1 cellular context compared by ENCODE assay signal in the genomic region with DNA sequence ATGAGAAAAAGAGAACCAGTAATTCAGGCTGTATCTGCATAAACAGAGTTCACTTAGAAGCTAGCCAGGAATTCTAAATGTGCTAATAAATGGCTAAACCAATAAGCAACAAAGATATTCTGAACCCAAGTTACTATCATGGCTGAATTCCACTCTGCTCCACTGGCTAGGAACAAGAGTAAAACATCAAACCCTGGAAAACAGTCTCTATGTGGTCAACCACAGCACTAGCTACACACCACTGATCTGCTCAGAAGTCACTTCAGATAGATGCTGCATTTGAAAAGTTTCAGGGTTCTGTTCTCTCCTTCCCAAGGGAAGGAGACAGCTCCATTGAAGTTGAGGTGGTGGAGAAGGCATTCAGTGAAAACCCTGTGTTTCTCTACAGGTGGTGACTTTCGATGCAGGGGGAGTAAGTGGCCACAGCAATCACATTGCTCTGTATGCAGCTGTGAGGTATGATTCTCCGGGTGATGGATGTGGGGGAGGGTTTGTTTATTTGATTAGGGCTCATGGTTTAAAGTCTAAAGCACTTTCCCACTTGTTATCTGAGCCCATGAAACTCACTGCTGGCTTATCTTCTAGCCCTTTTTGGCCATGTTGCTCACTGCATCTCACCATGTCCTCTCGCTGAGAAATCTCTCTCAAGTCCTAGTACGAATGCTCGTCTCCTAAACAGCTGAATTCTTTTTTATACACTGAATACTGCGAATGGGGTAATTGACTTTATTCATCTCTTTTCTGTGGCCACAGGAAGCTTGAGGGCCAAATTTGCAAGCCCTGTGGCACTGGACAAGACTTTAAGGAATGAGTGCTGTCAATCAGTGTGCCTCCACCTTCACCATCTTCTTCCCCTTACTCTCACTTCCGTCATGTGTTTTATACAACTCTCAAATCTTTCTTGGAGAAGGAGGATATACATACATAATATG.
TF ChIP-seq lines count a peak whose summit lies in the region.

No MANE protein-coding gene starts in this region.

TF ChIP-seq in HepG2, 621 proteins besides CTCF, POLR2A, EP300 and RAD21 (continued from another document and continues in another):
- TF ChIP-seq, protein P1, sequence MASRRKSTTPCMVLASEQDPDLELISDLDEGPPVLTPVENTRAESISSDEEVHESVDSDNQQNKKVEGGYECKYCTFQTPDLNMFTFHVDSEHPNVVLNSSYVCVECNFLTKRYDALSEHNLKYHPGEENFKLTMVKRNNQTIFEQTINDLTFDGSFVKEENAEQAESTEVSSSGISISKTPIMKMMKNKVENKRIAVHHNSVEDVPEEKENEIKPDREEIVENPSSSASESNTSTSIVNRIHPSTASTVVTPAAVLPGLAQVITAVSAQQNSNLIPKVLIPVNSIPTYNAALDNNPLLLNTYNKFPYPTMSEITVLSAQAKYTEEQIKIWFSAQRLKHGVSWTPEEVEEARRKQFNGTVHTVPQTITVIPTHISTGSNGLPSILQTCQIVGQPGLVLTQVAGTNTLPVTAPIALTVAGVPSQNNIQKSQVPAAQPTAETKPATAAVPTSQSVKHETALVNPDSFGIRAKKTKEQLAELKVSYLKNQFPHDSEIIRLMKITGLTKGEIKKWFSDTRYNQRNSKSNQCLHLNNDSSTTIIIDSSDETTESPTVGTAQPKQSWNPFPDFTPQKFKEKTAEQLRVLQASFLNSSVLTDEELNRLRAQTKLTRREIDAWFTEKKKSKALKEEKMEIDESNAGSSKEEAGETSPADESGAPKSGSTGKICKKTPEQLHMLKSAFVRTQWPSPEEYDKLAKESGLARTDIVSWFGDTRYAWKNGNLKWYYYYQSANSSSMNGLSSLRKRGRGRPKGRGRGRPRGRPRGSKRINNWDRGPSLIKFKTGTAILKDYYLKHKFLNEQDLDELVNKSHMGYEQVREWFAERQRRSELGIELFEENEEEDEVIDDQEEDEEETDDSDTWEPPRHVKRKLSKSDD (CRISPR knock-in tag; IDR thresholded peaks at IDR 0.05; ENCODE audit: low read depth): no peak; the same call in 1 of the 2 replicates
- TF ChIP-seq HNF4G (IDR thresholded peaks at IDR 0.05; ENCODE audit: borderline replicate concordance, low read depth, low read length) (peak; percentile 82), HNF4G (CRISPR knock-in tag; IDR thresholded peaks at IDR 0.05; ENCODE audit: borderline replicate concordance, low read depth) (peak; percentile 77; the same call in 1 of the 2 replicates), CREB1 (IDR thresholded peaks at IDR 0.05) (no peak), CREB1 (CRISPR knock-in tag; IDR thresholded peaks at IDR 0.05) (peak; percentile 51), CENPT (CRISPR knock-in tag; IDR thresholded peaks at IDR 0.05; ENCODE audit: low read depth) (no peak), ZNF367 (CRISPR knock-in tag; IDR thresholded peaks at IDR 0.05; ENCODE audit: borderline replicate concordance) (no peak), NR2F1 (CRISPR knock-in tag; IDR thresholded peaks at IDR 0.05) (no peak), GATA4 (IDR thresholded peaks at IDR 0.05; ENCODE audit: borderline replicate concordance, low read depth) (0 out of 2 replicates have a peak, but pooled peaks have one; percentile 48), SP1 (IDR thresholded peaks at IDR 0.05) (no peak), SP1 (CRISPR knock-in tag; IDR thresholded peaks at IDR 0.05) (0 out of 2 replicates have a peak, but pooled peaks have one; percentile 19), PAX8 (CRISPR knock-in tag; IDR thresholded peaks at IDR 0.05; ENCODE audit: borderline replicate concordance) (no peak), ZNF564 (CRISPR knock-in tag; IDR thresholded peaks at IDR 0.05) (0 out of 2 replicates have a peak, but pooled peaks have one; percentile 28), MXD4 (CRISPR knock-in tag; IDR thresholded peaks at IDR 0.05) (peak; percentile 18; the same call in 1 of the 2 replicates), XBP1 (CRISPR knock-in tag; IDR thresholded peaks at IDR 0.05) (no peak), DNMT3B (CRISPR knock-in tag; conservative IDR thresholded peaks at IDR 0.05) (no peak), SMC3 (IDR thresholded peaks at IDR 0.05; ENCODE audit: low read length) (peak; percentile 43; the same call in 1 of the 2 replicates), FOXK1 (CRISPR knock-in tag; IDR thresholded peaks at IDR 0.05; ENCODE audit: borderline replicate concordance, low read depth) (peak; percentile 63; the same call in 1 of the 2 replicates), SRY (CRISPR knock-in tag; IDR thresholded peaks at IDR 0.05) (no peak)
- TF ChIP-seq, protein P2, sequence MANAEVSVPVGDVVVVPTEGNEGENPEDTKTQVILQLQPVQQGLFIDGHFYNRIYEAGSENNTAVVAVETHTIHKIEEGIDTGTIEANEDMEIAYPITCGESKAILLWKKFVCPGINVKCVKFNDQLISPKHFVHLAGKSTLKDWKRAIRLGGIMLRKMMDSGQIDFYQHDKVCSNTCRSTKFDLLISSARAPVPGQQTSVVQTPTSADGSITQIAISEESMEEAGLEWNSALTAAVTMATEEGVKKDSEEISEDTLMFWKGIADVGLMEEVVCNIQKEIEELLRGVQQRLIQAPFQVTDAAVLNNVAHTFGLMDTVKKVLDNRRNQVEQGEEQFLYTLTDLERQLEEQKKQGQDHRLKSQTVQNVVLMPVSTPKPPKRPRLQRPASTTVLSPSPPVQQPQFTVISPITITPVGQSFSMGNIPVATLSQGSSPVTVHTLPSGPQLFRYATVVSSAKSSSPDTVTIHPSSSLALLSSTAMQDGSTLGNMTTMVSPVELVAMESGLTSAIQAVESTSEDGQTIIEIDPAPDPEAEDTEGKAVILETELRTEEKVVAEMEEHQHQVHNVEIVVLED (CRISPR knock-in tag; IDR thresholded peaks at IDR 0.05; ENCODE audit: borderline replicate concordance): peak; percentile 34; the same call in 1 of the 2 replicates
- TF ChIP-seq, protein P3, sequence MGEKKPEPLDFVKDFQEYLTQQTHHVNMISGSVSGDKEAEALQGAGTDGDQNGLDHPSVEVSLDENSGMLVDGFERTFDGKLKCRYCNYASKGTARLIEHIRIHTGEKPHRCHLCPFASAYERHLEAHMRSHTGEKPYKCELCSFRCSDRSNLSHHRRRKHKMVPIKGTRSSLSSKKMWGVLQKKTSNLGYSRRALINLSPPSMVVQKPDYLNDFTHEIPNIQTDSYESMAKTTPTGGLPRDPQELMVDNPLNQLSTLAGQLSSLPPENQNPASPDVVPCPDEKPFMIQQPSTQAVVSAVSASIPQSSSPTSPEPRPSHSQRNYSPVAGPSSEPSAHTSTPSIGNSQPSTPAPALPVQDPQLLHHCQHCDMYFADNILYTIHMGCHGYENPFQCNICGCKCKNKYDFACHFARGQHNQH (CRISPR knock-in tag; IDR thresholded peaks at IDR 0.05): peak; percentile 77
- TF ChIP-seq, protein P4, sequence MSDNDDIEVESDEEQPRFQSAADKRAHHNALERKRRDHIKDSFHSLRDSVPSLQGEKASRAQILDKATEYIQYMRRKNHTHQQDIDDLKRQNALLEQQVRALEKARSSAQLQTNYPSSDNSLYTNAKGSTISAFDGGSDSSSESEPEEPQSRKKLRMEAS (IDR thresholded peaks at IDR 0.05): peak; percentile 33; the same call in 1 of the 2 replicates
- TF ChIP-seq, protein P5, sequence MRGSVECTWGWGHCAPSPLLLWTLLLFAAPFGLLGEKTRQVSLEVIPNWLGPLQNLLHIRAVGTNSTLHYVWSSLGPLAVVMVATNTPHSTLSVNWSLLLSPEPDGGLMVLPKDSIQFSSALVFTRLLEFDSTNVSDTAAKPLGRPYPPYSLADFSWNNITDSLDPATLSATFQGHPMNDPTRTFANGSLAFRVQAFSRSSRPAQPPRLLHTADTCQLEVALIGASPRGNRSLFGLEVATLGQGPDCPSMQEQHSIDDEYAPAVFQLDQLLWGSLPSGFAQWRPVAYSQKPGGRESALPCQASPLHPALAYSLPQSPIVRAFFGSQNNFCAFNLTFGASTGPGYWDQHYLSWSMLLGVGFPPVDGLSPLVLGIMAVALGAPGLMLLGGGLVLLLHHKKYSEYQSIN (CRISPR knock-in tag; IDR thresholded peaks at IDR 0.05; ENCODE audit: borderline replicate concordance): no peak
- TF ChIP-seq, protein P6, sequence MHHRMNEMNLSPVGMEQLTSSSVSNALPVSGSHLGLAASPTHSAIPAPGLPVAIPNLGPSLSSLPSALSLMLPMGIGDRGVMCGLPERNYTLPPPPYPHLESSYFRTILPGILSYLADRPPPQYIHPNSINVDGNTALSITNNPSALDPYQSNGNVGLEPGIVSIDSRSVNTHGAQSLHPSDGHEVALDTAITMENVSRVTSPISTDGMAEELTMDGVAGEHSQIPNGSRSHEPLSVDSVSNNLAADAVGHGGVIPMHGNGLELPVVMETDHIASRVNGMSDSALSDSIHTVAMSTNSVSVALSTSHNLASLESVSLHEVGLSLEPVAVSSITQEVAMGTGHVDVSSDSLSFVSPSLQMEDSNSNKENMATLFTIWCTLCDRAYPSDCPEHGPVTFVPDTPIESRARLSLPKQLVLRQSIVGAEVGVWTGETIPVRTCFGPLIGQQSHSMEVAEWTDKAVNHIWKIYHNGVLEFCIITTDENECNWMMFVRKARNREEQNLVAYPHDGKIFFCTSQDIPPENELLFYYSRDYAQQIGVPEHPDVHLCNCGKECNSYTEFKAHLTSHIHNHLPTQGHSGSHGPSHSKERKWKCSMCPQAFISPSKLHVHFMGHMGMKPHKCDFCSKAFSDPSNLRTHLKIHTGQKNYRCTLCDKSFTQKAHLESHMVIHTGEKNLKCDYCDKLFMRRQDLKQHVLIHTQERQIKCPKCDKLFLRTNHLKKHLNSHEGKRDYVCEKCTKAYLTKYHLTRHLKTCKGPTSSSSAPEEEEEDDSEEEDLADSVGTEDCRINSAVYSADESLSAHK (CRISPR knock-in tag; IDR thresholded peaks at IDR 0.05; ENCODE audit: borderline replicate concordance): no peak
- TF ChIP-seq, protein P7, sequence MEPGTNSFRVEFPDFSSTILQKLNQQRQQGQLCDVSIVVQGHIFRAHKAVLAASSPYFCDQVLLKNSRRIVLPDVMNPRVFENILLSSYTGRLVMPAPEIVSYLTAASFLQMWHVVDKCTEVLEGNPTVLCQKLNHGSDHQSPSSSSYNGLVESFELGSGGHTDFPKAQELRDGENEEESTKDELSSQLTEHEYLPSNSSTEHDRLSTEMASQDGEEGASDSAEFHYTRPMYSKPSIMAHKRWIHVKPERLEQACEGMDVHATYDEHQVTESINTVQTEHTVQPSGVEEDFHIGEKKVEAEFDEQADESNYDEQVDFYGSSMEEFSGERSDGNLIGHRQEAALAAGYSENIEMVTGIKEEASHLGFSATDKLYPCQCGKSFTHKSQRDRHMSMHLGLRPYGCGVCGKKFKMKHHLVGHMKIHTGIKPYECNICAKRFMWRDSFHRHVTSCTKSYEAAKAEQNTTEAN (CRISPR knock-in tag; conservative IDR thresholded peaks at IDR 0.05): 0 out of 2 replicates have a peak, but pooled peaks have one; percentile 20
- TF ChIP-seq, protein P8, sequence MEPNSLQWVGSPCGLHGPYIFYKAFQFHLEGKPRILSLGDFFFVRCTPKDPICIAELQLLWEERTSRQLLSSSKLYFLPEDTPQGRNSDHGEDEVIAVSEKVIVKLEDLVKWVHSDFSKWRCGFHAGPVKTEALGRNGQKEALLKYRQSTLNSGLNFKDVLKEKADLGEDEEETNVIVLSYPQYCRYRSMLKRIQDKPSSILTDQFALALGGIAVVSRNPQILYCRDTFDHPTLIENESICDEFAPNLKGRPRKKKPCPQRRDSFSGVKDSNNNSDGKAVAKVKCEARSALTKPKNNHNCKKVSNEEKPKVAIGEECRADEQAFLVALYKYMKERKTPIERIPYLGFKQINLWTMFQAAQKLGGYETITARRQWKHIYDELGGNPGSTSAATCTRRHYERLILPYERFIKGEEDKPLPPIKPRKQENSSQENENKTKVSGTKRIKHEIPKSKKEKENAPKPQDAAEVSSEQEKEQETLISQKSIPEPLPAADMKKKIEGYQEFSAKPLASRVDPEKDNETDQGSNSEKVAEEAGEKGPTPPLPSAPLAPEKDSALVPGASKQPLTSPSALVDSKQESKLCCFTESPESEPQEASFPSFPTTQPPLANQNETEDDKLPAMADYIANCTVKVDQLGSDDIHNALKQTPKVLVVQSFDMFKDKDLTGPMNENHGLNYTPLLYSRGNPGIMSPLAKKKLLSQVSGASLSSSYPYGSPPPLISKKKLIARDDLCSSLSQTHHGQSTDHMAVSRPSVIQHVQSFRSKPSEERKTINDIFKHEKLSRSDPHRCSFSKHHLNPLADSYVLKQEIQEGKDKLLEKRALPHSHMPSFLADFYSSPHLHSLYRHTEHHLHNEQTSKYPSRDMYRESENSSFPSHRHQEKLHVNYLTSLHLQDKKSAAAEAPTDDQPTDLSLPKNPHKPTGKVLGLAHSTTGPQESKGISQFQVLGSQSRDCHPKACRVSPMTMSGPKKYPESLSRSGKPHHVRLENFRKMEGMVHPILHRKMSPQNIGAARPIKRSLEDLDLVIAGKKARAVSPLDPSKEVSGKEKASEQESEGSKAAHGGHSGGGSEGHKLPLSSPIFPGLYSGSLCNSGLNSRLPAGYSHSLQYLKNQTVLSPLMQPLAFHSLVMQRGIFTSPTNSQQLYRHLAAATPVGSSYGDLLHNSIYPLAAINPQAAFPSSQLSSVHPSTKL (CRISPR knock-in tag; IDR thresholded peaks at IDR 0.05): peak; percentile 82
- TF ChIP-seq, protein P9, sequence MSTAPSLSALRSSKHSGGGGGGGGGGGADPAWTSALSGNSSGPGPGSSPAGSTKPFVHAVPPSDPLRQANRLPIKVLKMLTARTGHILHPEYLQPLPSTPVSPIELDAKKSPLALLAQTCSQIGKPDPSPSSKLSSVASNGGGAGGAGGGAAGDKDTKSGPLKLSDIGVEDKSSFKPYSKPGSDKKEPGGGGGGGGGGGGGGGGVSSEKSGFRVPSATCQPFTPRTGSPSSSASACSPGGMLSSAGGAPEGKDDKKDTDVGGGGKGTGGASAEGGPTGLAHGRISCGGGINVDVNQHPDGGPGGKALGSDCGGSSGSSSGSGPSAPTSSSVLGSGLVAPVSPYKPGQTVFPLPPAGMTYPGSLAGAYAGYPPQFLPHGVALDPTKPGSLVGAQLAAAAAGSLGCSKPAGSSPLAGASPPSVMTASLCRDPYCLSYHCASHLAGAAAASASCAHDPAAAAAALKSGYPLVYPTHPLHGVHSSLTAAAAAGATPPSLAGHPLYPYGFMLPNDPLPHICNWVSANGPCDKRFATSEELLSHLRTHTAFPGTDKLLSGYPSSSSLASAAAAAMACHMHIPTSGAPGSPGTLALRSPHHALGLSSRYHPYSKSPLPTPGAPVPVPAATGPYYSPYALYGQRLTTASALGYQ (CRISPR knock-in tag; IDR thresholded peaks at IDR 0.05): peak; percentile 55; the same call in 1 of the 2 replicates
- TF ChIP-seq, protein P10, sequence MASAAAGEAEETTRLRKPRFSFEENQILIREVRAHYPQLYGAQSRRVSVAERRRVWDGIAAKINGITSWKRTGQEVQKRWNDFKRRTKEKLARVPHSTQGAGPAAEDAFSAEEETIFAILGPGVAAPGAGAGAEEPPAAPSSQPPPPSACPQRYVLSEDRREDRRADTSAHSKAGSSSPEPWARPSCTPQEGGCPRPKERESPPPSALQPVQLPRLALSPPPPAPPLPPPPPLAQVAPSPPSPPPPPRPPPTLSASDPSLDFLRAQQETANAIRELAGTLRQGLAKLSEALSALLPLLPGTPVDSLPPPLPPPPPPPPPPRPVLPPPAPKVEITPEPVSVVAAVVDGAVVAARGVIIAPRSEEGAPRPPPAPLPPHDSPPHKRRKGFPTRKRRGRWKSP (CRISPR knock-in tag; IDR thresholded peaks at IDR 0.05): 0 out of 2 replicates have a peak, but pooled peaks have one; percentile 31
- TF ChIP-seq, protein P11, sequence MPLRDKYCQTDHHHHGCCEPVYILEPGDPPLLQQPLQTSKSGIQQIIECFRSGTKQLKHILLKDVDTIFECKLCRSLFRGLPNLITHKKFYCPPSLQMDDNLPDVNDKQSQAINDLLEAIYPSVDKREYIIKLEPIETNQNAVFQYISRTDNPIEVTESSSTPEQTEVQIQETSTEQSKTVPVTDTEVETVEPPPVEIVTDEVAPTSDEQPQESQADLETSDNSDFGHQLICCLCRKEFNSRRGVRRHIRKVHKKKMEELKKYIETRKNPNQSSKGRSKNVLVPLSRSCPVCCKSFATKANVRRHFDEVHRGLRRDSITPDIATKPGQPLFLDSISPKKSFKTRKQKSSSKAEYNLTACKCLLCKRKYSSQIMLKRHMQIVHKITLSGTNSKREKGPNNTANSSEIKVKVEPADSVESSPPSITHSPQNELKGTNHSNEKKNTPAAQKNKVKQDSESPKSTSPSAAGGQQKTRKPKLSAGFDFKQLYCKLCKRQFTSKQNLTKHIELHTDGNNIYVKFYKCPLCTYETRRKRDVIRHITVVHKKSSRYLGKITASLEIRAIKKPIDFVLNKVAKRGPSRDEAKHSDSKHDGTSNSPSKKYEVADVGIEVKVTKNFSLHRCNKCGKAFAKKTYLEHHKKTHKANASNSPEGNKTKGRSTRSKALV (CRISPR knock-in tag; IDR thresholded peaks at IDR 0.05): peak; percentile 70; the same call in 1 of the 2 replicates
